7 cellular contexts compared by ENCODE assay signal in the genomic region with DNA sequence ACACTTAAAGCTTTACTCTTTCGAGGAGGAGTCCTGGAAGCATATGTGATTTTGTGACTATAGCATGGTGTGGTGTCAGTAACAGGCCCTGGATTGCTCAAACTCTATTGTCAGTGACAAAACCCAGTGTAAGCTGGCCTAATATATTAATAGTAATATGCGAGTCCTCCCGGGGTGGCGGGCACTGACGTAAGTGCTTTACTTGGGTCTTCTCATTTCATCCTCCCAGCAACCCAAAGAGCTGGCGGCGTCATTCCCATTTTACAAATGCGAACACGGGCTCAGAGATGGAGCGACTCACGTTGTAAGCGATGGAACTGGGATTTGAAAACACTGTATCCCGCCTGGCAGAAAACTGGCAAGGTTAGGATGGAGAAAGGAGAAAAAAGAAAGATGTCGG. TPM values are rescaled to one million over a fixed set of nuclear protein-coding genes. Genes with fewer than 3 reads are reported as not detected.
A peak's percentile ranks its signal among the peaks of the same experiment; 100 is the strongest.
DNase-seq lines count a peak whose midpoint lies in the region; ATAC-seq and TF ChIP-seq lines count a peak whose summit lies in the region.

No MANE protein-coding gene starts in this region.

- CTCF ChIA-PET in HEK293 (lab: Yijun Ruan, JAX): interaction anchor here (0.6 to 1.0 kb wide), 2 partner anchors 11 to 168 kb away, joined by 3 read pairs; no protein-coding TSS in a partner anchor

- H3K4me3 ChIP-seq in HEK293 (ENCODE audit: low read depth, low read length): peak overlapping the region; percentile 92
- peak overlapping the region; percentile 73 to 85 for H3K4me3 ChIP-seq in right atrium auricular region
- peak overlapping the region; percentile 80 for H3K4me3 ChIP-seq in smooth muscle cell

- peaks cover 22% of the 10 kb centered on the region for H3K79me2 ChIP-seq in smooth muscle cell (ENCODE audit: low read depth)

- POLR2A ChIA-PET in HEK293 (lab: Yijun Ruan, JAX): interaction anchor here (1.3 kb wide), 1 partner anchor 13 kb away, joined by 4 read pairs; no protein-coding TSS in a partner anchor

- H3K27ac ChIP-seq in HEK293 (ENCODE audit: extremely low read depth, low read depth, low read length) (peak overlapping the region; percentile 67; the same call in 1 of the 2 replicates), VCaP (peak overlapping the region; percentile 87), right atrium auricular region (peak overlapping the region; percentile 75 to 84), smooth muscle cell (ENCODE audit: low read depth) (no peak overlapping the region)

- H3K4me2 ChIP-seq in smooth muscle cell: peak overlapping the region; percentile 98

- H3K36me3 ChIP-seq in HEK293 (ENCODE audit: control insufficient read depth in 2 of 2, insufficient read depth in 1 of 2, low read length in 2 of 2) (peaks cover 4 to 12% of the 10 kb centered on the region in 2 experiments), right atrium auricular region (no peaks in the 10 kb centered on the region), smooth muscle cell (ENCODE audit: low read depth) (no peaks in the 10 kb centered on the region)

- H3F3A ChIP-seq in smooth muscle cell (ENCODE audit: low read depth): no peaks in the 10 kb centered on the region

- WGBS in smooth muscle cell (ENCODE audit: low lambda C conversion rate): 33% methylated on average over 14 of the region's 14 CpGs

- H3K9ac ChIP-seq in smooth muscle cell (ENCODE audit: low read depth): peak overlapping the region; percentile 45

- TF ChIP-seq CTCF in HEK293 (tag by site-specific recombination; IDR thresholded peaks at IDR 0.05) (no peak), VCaP (conservative IDR thresholded peaks at IDR 0.05) (no peak), right atrium auricular region (IDR thresholded peaks at IDR 0.05) (no peak), smooth muscle cell (IDR thresholded peaks at IDR 0.05; ENCODE audit: borderline replicate concordance, insufficient read depth, poor library complexity, severe bottlenecking) (no peak)

- H3K27me3 ChIP-seq in right atrium auricular region (no peaks in the 10 kb centered on the region), smooth muscle cell (ENCODE audit: low read depth) (no peaks in the 10 kb centered on the region)

- ATAC-seq in HG02970 (IDR thresholded peaks at IDR 0.05; ENCODE audit: low FRiP score, unreplicated experiment): no peak

- H2AFZ ChIP-seq in smooth muscle cell (ENCODE audit: low read depth): peak overlapping the region; percentile 75

- peaks cover 3% of the 10 kb centered on the region for H4K20me1 ChIP-seq in smooth muscle cell (ENCODE audit: low read depth)

- H3K9me3 ChIP-seq in HEK293 (ENCODE audit: control insufficient read depth, insufficient read depth, low read depth, low read length) (no peaks in the 10 kb centered on the region), right atrium auricular region (no peaks in the 10 kb centered on the region), smooth muscle cell (replicated peaks; ENCODE audit: low read depth) (no peaks in the 10 kb centered on the region)

- peaks cover 2% of the 10 kb centered on the region; the same call in 1 of the 2 replicates for H3K4me1 ChIP-seq in HEK293 (ENCODE audit: control insufficient read depth, insufficient read depth, low read length)
- peaks cover 0 to 36% of the 10 kb centered on the region in 2 donors for H3K4me1 ChIP-seq in right atrium auricular region
- H3K4me1 ChIP-seq in smooth muscle cell (ENCODE audit: low read depth): peaks cover 14% of the 10 kb centered on the region

- DNase-seq in right atrium auricular region (ENCODE audit: low spot score): no peak
- DNase-seq in smooth muscle cell (lab: John Stamatoyannopoulos, UW; ENCODE audit: unreplicated experiment): no peak
- DNase-seq in NCI-H526 (lab: John Stamatoyannopoulos, UW): no peak
- DNase-seq in SHP77 treated with DMSO at 0.1 percent for 48 hours (lab: John Stamatoyannopoulos, UW): no peak

TF ChIP-seq in HEK293, 187 proteins besides CTCF, POLR2A, EP300 and RAD21:
- TF ChIP-seq ZNF560 (tag by site-specific recombination; IDR thresholded peaks at IDR 0.05; ENCODE audit: borderline replicate concordance) (no peak), ZFP37 (tag by site-specific recombination; IDR thresholded peaks at IDR 0.05) (no peak), ZSCAN23 (tag by site-specific recombination; IDR thresholded peaks at IDR 0.05) (no peak), ZNF623 (tag by site-specific recombination; IDR thresholded peaks at IDR 0.05) (no peak), SP3 (tag by site-specific recombination; IDR thresholded peaks at IDR 0.05) (no peak), ZNF121 (tag by site-specific recombination; IDR thresholded peaks at IDR 0.05) (no peak), ZNF214 (tag by site-specific recombination; IDR thresholded peaks at IDR 0.05; ENCODE audit: borderline replicate concordance) (no peak), ZNF366 (tag by site-specific recombination; conservative IDR thresholded peaks at IDR 0.05) (no peak), FEZF1 (tag by site-specific recombination; IDR thresholded peaks at IDR 0.05) (no peak), SCRT1 (tag by site-specific recombination; IDR thresholded peaks at IDR 0.05; ENCODE audit: borderline replicate concordance) (no peak), ZNF2 (tag by site-specific recombination; IDR thresholded peaks at IDR 0.05) (no peak), ZNF707 (tag by site-specific recombination; IDR thresholded peaks at IDR 0.05) (no peak), ZBTB7A (tag by site-specific recombination; IDR thresholded peaks at IDR 0.05; ENCODE audit: low read depth) (no peak), ZNF561 (tag by site-specific recombination; IDR thresholded peaks at IDR 0.05; ENCODE audit: borderline replicate concordance) (no peak)
- TF ChIP-seq, protein P1, sequence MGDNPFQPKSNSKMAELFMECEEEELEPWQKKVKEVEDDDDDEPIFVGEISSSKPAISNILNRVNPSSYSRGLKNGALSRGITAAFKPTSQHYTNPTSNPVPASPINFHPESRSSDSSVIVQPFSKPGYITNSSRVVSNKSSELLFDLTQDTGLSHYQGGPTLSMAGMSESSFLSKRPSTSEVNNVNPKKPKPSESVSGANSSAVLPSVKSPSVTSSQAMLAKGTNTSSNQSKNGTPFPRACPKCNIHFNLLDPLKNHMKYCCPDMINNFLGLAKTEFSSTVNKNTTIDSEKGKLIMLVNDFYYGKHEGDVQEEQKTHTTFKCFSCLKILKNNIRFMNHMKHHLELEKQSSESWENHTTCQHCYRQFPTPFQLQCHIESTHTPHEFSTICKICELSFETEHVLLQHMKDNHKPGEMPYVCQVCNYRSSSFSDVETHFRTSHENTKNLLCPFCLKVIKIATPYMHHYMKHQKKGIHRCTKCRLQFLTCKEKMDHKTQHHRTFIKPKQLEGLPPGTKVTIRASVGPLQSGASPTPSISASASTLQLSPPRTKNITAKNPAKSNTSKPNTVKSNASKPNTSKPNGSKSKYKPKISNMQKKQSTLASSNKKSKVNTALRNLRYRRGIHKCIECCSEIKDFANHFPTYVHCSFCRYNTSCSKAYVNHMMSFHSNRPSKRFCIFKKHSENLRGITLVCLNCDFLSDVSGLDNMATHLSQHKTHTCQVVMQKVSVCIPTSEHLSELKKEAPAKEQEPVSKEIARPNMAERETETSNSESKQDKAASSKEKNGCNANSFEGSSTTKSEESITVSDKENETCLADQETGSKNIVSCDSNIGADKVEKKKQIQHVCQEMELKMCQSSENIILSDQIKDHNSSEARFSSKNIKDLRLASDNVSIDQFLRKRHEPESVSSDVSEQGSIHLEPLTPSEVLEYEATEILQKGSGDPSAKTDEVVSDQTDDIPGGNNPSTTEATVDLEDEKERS (tag by site-specific recombination; IDR thresholded peaks at IDR 0.05): no peak

RNA-seq across cellular contexts. Expression of a gene that starts 0.6 kb away (rescaled TPM):
- 10 to 100 TPM; 11.5 to 13.9 TPM for total RNA-seq in right atrium auricular region
- total RNA-seq in smooth muscle cell: 27.7 and 33.1 TPM in 2 replicates
- 8.9 and 15.3 TPM in 2 replicates for polyA plus RNA-seq in smooth muscle cell

RNA-seq across cellular contexts. Expression of a gene that starts 28.8 kb away (rescaled TPM):
- total RNA-seq in right atrium auricular region: 10 to 100 TPM; 55.6 to 61.1 TPM
- 58.4 and 70.1 TPM in 2 replicates for total RNA-seq in smooth muscle cell
- polyA plus RNA-seq in smooth muscle cell: 83.0 and 84.9 TPM in 2 replicates

RNA-seq across cellular contexts. Expression of a gene that starts 41.4 kb away (rescaled TPM):
- total RNA-seq in right atrium auricular region (under 1 TPM in 1 of 2 donors, not detected in 1; 0.83 TPM), smooth muscle cell (0.27 TPM in 1 of 2 replicates, not detected in the other)
- polyA plus RNA-seq in smooth muscle cell: 1.3 and 1.4 TPM in 2 replicates
